In the genomic region with DNA sequence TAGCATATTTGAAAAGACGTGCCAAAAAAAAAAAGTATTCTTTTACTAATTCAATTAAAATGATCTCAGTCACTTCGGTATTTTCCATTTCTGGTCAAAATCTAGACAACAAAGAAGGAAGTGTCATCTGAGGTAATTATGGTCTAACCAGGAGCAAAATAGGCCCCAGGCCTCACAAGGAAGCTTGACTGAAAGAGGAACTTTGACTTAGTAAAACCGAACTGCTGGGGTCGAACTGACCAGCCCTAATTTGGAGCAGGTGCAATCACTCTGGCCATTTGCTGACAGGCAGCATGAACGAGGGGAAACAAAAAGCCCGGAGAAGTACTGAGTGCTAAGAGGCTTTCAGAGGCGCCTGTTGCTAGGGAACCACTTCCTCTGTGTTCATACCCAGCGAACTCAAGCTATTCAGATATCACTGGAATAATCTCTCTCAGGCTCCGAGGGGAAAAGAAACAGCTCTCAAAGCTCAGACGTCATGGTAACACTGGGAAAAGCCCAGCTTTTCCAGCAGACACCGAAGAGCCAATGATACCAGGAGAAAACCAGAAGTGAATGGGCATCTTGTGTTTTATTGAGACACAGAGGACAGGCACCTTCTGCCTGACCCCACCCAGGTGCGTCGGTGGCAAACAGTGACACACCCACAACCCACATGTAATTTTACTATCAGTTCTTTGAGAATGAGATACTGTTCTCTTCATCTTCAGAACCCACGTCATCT, we compare ENCODE assay signal across 8 cellular contexts.
DNase-seq lines count a peak whose midpoint lies in the region; ATAC-seq and TF ChIP-seq lines count a peak whose summit lies in the region.

No MANE protein-coding gene starts in this region.

- H2BK15ac ChIP-seq in neuronal stem cell (ENCODE audit: low read length): no peak overlapping the region

- no peaks in the 10 kb centered on the region for H3K9me3 ChIP-seq in neuronal stem cell (replicated peaks in 1 of 2; ENCODE audit: control insufficient read depth in 2 of 2, insufficient read depth in 1 of 2, low read depth in 1 of 2, low read length in 2 of 2)

- H2BK5ac ChIP-seq in neuronal stem cell (ENCODE audit: low read length): no peak overlapping the region

- no peak overlapping the region for H4K8ac ChIP-seq in neuronal stem cell (ENCODE audit: low read depth, low read length)

- no peaks in the 10 kb centered on the region for H3K27me3 Mint-ChIP-seq in activated T-cell treated with anti-CD3 and anti-CD28 coated beads, Interleukin-2, amount 50 U/mL, for 72 hours (ENCODE audit: low read depth)
- no peaks in the 10 kb centered on the region for H3K27me3 Mint-ChIP-seq in stimulated activated naive CD8-positive, alpha-beta T cell treated with anti-CD3 and anti-CD28 coated beads, Interleukin-15, amount 100 ng/mL, for 72 hours

- TF ChIP-seq CTCF in AG10803 (conservative IDR thresholded peaks at IDR 0.05; ENCODE audit: low read length) (no peak), fibroblast of the aortic adventitia (IDR thresholded peaks at IDR 0.05; ENCODE audit: insufficient read depth, low read length) (no peak)

- no peaks in the 10 kb centered on the region for H3K36me3 ChIP-seq in neuronal stem cell (replicated peaks in 1 of 2; ENCODE audit: control insufficient read depth in 2 of 2, insufficient read depth in 2 of 2, low read length in 2 of 2)

- H3K27me3 ChIP-seq in neuronal stem cell (ENCODE audit: control insufficient read depth in 3 of 3, insufficient read depth in 3 of 3, low read depth in 1 of 3, low read length in 3 of 3): no peaks in the 10 kb centered on the region

- WGBS in neuronal stem cell (ENCODE audit: extremely low coverage in 2 of 2, insufficient read length in 2 of 2, insufficient replicate concordance in 1 of 2), 2 donors: no CpG with 5 or more reads among the region's 14 CpGs

- no peak overlapping the region for H3K9ac ChIP-seq in neuronal stem cell (ENCODE audit: low read depth, low read length, poor library complexity)

- no peak overlapping the region for H2AK5ac ChIP-seq in neuronal stem cell (ENCODE audit: low read depth, low read length)

- DNase-seq in AG10803 (ENCODE audit: low read depth): peak; percentile 62
- DNase-seq in NOMO-1 treated with DMSO at 0.1 percent for 48 hours (lab: John Stamatoyannopoulos, UW; ENCODE audit: unreplicated experiment): peak; percentile 99
- DNase-seq in activated T-cell treated with anti-CD3 and anti-CD28 coated beads, Interleukin-2, amount 50 U/mL, for 72 hours: peak; percentile 54 to 63
- DNase-seq in fibroblast of the aortic adventitia (ENCODE audit: low read depth): peak; percentile 68
- DNase-seq in neuronal stem cell (ENCODE audit: low spot score): peak; percentile 82
- peak; percentile 65 to 86 for DNase-seq in stimulated activated naive CD8-positive, alpha-beta T cell treated with anti-CD3 and anti-CD28 coated beads, Interleukin-15, amount 100 ng/mL, for 72 hours

- H3K27ac Mint-ChIP-seq in activated T-cell treated with anti-CD3 and anti-CD28 coated beads, Interleukin-2, amount 50 U/mL, for 72 hours: peak overlapping the region; percentile 91
- H3K27ac Mint-ChIP-seq in stimulated activated naive CD8-positive, alpha-beta T cell treated with anti-CD3 and anti-CD28 coated beads, Interleukin-15, amount 100 ng/mL, for 72 hours: peak overlapping the region; percentile 99

- no peak overlapping the region for H2BK120ac ChIP-seq in neuronal stem cell (ENCODE audit: low read depth, low read length)

- peak overlapping the region; percentile 49 for H3K18ac ChIP-seq in neuronal stem cell (ENCODE audit: low read length)

- H4K91ac ChIP-seq in neuronal stem cell (ENCODE audit: low read depth, low read length, poor library complexity): no peak overlapping the region

- no peak overlapping the region for H3K4me3 ChIP-seq in AG10803 (ENCODE audit: low read length)
- H3K4me3 ChIP-seq in fibroblast of the aortic adventitia (ENCODE audit: low read depth, low read length): no peak overlapping the region
- no peak overlapping the region for H3K4me3 ChIP-seq in neuronal stem cell (ENCODE audit: low read length in 2 of 2)

- H2AFZ ChIP-seq in neuronal stem cell (ENCODE audit: low read length): peak overlapping the region; percentile 68

- no peak overlapping the region for H3K14ac ChIP-seq in neuronal stem cell (ENCODE audit: low read length)

- ATAC-seq in GM19023 (IDR thresholded peaks at IDR 0.05; ENCODE audit: unreplicated experiment): peak; percentile 97
- ATAC-seq in HG03196 (IDR thresholded peaks at IDR 0.05; ENCODE audit: unreplicated experiment): peak; percentile 94
- peak; percentile 71 to 74 for ATAC-seq in activated T-cell treated with anti-CD3 and anti-CD28 coated beads, Interleukin-2, amount 50 U/mL, for 72 hours (replicated peaks in 1 of 2)
- peak; percentile 90 for ATAC-seq in stimulated activated naive CD8-positive, alpha-beta T cell treated with anti-CD3 and anti-CD28 coated beads, Interleukin-15, amount 100 ng/mL, for 72 hours

- no peaks in the 10 kb centered on the region for H3K36me3 Mint-ChIP-seq in activated T-cell treated with anti-CD3 and anti-CD28 coated beads, Interleukin-2, amount 50 U/mL, for 72 hours (ENCODE audit: insufficient read depth in 2 of 2)

- peak overlapping the region; percentile 74 to 78 for H3K4me3 Mint-ChIP-seq in activated T-cell treated with anti-CD3 and anti-CD28 coated beads, Interleukin-2, amount 50 U/mL, for 72 hours
- peak overlapping the region; percentile 69 to 81 for H3K4me3 Mint-ChIP-seq in stimulated activated naive CD8-positive, alpha-beta T cell treated with anti-CD3 and anti-CD28 coated beads, Interleukin-15, amount 100 ng/mL, for 72 hours

- H3K4ac ChIP-seq in neuronal stem cell (ENCODE audit: low read length): no peak overlapping the region

- H3K79me1 ChIP-seq in neuronal stem cell (ENCODE audit: low read depth, low read length): no peaks in the 10 kb centered on the region

- no peaks in the 10 kb centered on the region for H3K9me3 Mint-ChIP-seq in activated T-cell treated with anti-CD3 and anti-CD28 coated beads, Interleukin-2, amount 50 U/mL, for 72 hours
- H3K9me3 Mint-ChIP-seq in stimulated activated naive CD8-positive, alpha-beta T cell treated with anti-CD3 and anti-CD28 coated beads, Interleukin-15, amount 100 ng/mL, for 72 hours: no peaks in the 10 kb centered on the region

- H3K27ac ChIP-seq in neuronal stem cell (replicated peaks; ENCODE audit: low read length): peak overlapping the region; percentile 90

- H3K23ac ChIP-seq in neuronal stem cell (ENCODE audit: low read depth, low read length, poor library complexity): no peak overlapping the region

- peaks cover 83% of the 10 kb centered on the region for H3K4me1 Mint-ChIP-seq in activated T-cell treated with anti-CD3 and anti-CD28 coated beads, Interleukin-2, amount 50 U/mL, for 72 hours (ENCODE audit: low read depth)
- peaks cover 67% of the 10 kb centered on the region for H3K4me1 Mint-ChIP-seq in stimulated activated naive CD8-positive, alpha-beta T cell treated with anti-CD3 and anti-CD28 coated beads, Interleukin-15, amount 100 ng/mL, for 72 hours

- H2BK12ac ChIP-seq in neuronal stem cell (ENCODE audit: low read length): no peak overlapping the region

- H3K4me1 ChIP-seq in neuronal stem cell (ENCODE audit: control insufficient read depth in 2 of 2, insufficient read depth in 1 of 2, low read depth in 1 of 2, low read length in 2 of 2): peaks cover 12 to 27% of the 10 kb centered on the region in 2 donors

- peak overlapping the region; percentile 41 for H3K4me2 ChIP-seq in neuronal stem cell (ENCODE audit: insufficient read depth, low read length, poor library complexity, severe bottlenecking)
